Comparison of ENCODE assay signal across 9 cellular contexts in the genomic region with DNA sequence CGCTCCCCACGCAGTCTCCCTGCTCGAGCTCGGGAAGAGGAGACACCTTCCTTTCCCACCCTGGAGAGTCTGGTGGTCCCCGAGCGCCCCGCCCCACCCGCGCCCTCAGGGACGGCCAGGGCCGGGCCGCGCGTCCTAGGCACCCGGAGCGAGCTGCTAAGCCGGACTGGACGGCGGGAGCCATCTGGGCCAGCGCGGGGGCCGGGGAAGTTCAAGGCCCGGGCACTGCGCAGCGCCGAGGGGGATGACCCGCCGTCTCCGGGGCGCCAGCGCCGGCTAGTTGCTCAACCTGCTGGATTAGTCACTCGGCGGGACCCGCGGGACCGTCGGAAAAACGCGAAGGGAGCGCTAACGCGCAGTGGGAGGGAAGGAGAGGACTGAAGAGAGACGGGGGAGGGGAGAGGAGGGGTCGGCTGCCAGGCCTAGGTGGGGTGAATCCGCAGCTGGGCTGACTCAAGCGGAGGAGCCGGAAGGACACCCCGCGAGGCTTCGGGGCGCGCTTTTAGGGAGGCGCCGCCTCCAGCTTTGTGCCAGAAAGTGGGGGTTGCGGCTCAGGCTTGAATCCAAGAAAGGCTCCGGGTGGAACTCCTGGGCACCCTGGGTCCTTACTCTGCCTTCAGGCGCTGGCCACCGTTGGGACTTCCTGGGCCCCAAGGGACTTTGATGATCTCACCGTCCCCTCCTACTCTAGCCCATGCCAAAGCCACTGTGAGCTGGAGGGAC.
A peak's percentile ranks its signal among the peaks of the same experiment; 100 is the strongest.
DNase-seq lines count a peak whose midpoint lies in the region; ATAC-seq and TF ChIP-seq lines count a peak whose summit lies in the region.
"Had no signal": no experiment of that assay in that cellular context is flagged by ENCODE, and none has a peak within 500 bp of the region (broad histone marks: within the 10 kb centered on the region; RNA-seq: fewer than 3 reads in every experiment).

No MANE protein-coding gene starts in this region.

- no peak for ATAC-seq in HG02870 (IDR thresholded peaks at IDR 0.05; ENCODE audit: unreplicated experiment)
- no peak for ATAC-seq in GM18517 (IDR thresholded peaks at IDR 0.05; ENCODE audit: unreplicated experiment)

- H3K27ac ChIP-seq in colonic mucosa: no peak overlapping the region

- no peaks in the 10 kb centered on the region for H3K9me3 ChIP-seq in colonic mucosa

- intact Hi-C loops in colonic mucosa (cut with DNase I): no loop called here

- H3K27me3 ChIP-seq in colonic mucosa: peaks cover 20% of the 10 kb centered on the region

- H3K36me3 Mint-ChIP-seq in mesothelial cell of epicardium: no peaks in the 10 kb centered on the region

- no peaks in the 10 kb centered on the region for H3K9me3 Mint-ChIP-seq in mesothelial cell of epicardium

- peak overlapping the region; percentile 90 for H3K27ac Mint-ChIP-seq in mesothelial cell of epicardium

- H3K9ac ChIP-seq in colonic mucosa (ENCODE audit: low read depth in 2 of 2, low read length in 2 of 2): no peak overlapping the region

- H3K4me3 ChIP-seq in colonic mucosa: peak overlapping the region; percentile 21

- DNase-seq in stimulated activated CD4-positive, alpha-beta T cell treated with anti-CD3 and anti-CD28 coated beads, Interleukin-15, amount 100 ng/mL, for 24 hours: peak; percentile 44
- DNase-seq in stimulated activated CD4-positive, alpha-beta T cell treated with anti-CD3 and anti-CD28 coated beads, Interleukin-4, amount 100 ng/mL, for 24 hours: no peak
- DNase-seq in colonic mucosa (no peak), mesothelial cell of epicardium (ENCODE audit: low spot score in 2 of 2, unreplicated experiment in 2 of 2) (peak in 1 of 2 experiments; percentile 60), NCI-H1417 (lab: John Stamatoyannopoulos, UW) (no peak), occipital lobe (lab: John Stamatoyannopoulos, UW) (no peak)
- DNase-seq: NCI-H1105 had no signal

- no peaks in the 10 kb centered on the region for H3K36me3 ChIP-seq in colonic mucosa

- H3K27me3 Mint-ChIP-seq in mesothelial cell of epicardium (ENCODE audit: low read depth): no peaks in the 10 kb centered on the region

- H3K4me1 Mint-ChIP-seq in mesothelial cell of epicardium: peaks cover 81% of the 10 kb centered on the region

- peak overlapping the region; percentile 56 for H3K4me3 Mint-ChIP-seq in mesothelial cell of epicardium

- peaks cover 4% of the 10 kb centered on the region for H3K4me1 ChIP-seq in colonic mucosa

- no peak for TF ChIP-seq CTCF in colonic mucosa (IDR thresholded peaks at IDR 0.05)
- no peak for TF ChIP-seq CTCF in mesothelial cell of epicardium (IDR thresholded peaks at IDR 0.05; ENCODE audit: unreplicated experiment)
